In genomic region chr1:241934181-241934815, GRCh38 we compare ENCODE assay signal across 12 cellular contexts. TPM values are rescaled to one million over a fixed set of nuclear protein-coding genes. Genes with fewer than 3 reads are reported as not detected.
DNase-seq lines count a peak whose midpoint lies in the region; ATAC-seq, FAIRE-seq and TF ChIP-seq lines count a peak whose summit lies in the region.
"Had no signal": no experiment of that assay in that cellular context is flagged by ENCODE, and none has a peak within 500 bp of the region (broad histone marks: within the 10 kb centered on the region; RNA-seq: fewer than 3 reads in every experiment).

No MANE protein-coding gene starts in this region.

- peaks cover 11% of the 10 kb centered on the region for H3K27me3 Mint-ChIP-seq in Calu3 (ENCODE audit: unreplicated experiment)

- intact Hi-C loops in adrenal gland (cut with DNase I) = no loop called here
- intact Hi-C loops in head of caudate nucleus (cut with DNase I) = no loop called here
- intact Hi-C loops in Calu3 (cut with micrococcal nuclease; ENCODE audit: unreplicated experiment) = no loop called here

- BruUV-seq in Calu3 (replicated peaks; lab: Mats Ljungman, UMichigan) = no TSS peak

- H3K4me3 Mint-ChIP-seq in Calu3 (ENCODE audit: low read depth, unreplicated experiment) = no peak overlapping the region
- H3K4me3 Mint-ChIP-seq: activated CD8-positive, alpha-beta T cell treated with anti-CD3 and anti-CD28 coated beads, Interleukin-2, amount 10 ng/mL, durations not matched to agents 7 days and 5 days; naive B cell had no signal

- no peak for TF ChIP-seq POLR2A in adrenal gland (IDR thresholded peaks at IDR 0.05)

- peak in 2 of 6 experiments; percentile 15 to 21 for TF ChIP-seq CTCF in adrenal gland (IDR thresholded peaks at IDR 0.05)
- no peak for TF ChIP-seq CTCF in retinal pigment epithelial cell (conservative IDR thresholded peaks at IDR 0.05; ENCODE audit: low read depth, low read length)
- no peak for TF ChIP-seq CTCF in Calu3 (IDR thresholded peaks at IDR 0.05; ENCODE audit: unreplicated experiment)
- no peak for TF ChIP-seq CTCF in D721Med (IDR thresholded peaks at IDR 0.05; ENCODE audit: insufficient read depth, missing control alignments)

- CTCF ChIA-PET in Calu3 (lab: Charles Lee) = no interaction called here

- DNase-seq in H7 (peak; percentile 82), adrenal gland (peak; percentile 69 to 95 (median 91)), head of caudate nucleus (peak in 37 of 42 donors; percentile 8 to 78 (median 37)), retinal pigment epithelial cell (ENCODE audit: low read depth) (peak; percentile 23), Calu3 (no peak), NCI-H510A (lab: John Stamatoyannopoulos, UW) (no peak), D721Med (ENCODE audit: insufficient read length, low spot score) (no peak)
- DNase-seq: activated CD8-positive, alpha-beta T cell treated with anti-CD3 and anti-CD28 coated beads, Interleukin-2, amount 10 ng/mL, durations not matched to agents 7 days and 5 days; naive B cell had no signal

- no peak for ATAC-seq in GM19035 (IDR thresholded peaks at IDR 0.05; ENCODE audit: unreplicated experiment)
- ATAC-seq: activated CD8-positive, alpha-beta T cell treated with anti-CD3 and anti-CD28 coated beads, Interleukin-2, amount 10 ng/mL, durations not matched to agents 7 days and 5 days had no signal

- H3K36me3 ChIP-seq in H7 (replicated peaks; ENCODE audit: control insufficient read depth, insufficient read depth, low read length) (no peaks in the 10 kb centered on the region), adrenal gland (replicated peaks in 1 of 2) (no peaks in the 10 kb centered on the region)

- peaks cover 8% of the 10 kb centered on the region for H3K4me1 Mint-ChIP-seq in Calu3 (ENCODE audit: low read depth, unreplicated experiment)
- H3K4me1 Mint-ChIP-seq: naive B cell had no signal

- H3K27ac Mint-ChIP-seq in Calu3 (ENCODE audit: unreplicated experiment) = no peak overlapping the region
- H3K27ac Mint-ChIP-seq: activated CD8-positive, alpha-beta T cell treated with anti-CD3 and anti-CD28 coated beads, Interleukin-2, amount 10 ng/mL, durations not matched to agents 7 days and 5 days had no signal

- H3K27ac ChIP-seq in adrenal gland = peak overlapping the region in 2 of 5 donors; percentile 33 to 72

- H3K9me3 Mint-ChIP-seq in Calu3 (ENCODE audit: low read depth, unreplicated experiment) = no peaks in the 10 kb centered on the region

- H3K27me3 ChIP-seq in H7 (ENCODE audit: control insufficient read depth, insufficient read depth, low read length) = no peaks in the 10 kb centered on the region
- H3K27me3 ChIP-seq in adrenal gland = no peaks in the 10 kb centered on the region

- no peak for FAIRE-seq in D721Med (lab: Jason Lieb, UNC)
- FAIRE-seq: endometrium had no signal

- no peaks in the 10 kb centered on the region for H3K9me3 ChIP-seq in adrenal gland (replicated peaks in 1 of 3)

- no peaks in the 10 kb centered on the region for H3K36me3 Mint-ChIP-seq in Calu3 (ENCODE audit: insufficient read depth, unreplicated experiment)
- H3K36me3 Mint-ChIP-seq: naive B cell had no signal

- 22 to 29% (median 26%) methylated on average over 13 of the region's 13 CpGs for WGBS in adrenal gland, 4 donors

- peaks cover 3 to 9% of the 10 kb centered on the region in 2 donors for H3K4me1 ChIP-seq in adrenal gland (replicated peaks in 1 of 2)

- H3K4me3 ChIP-seq in H7 (ENCODE audit: insufficient read depth, low read depth, low read length) = no peak overlapping the region
- peak overlapping the region in 1 of 4 donors; percentile 30 for H3K4me3 ChIP-seq in adrenal gland
- H3K4me3 ChIP-seq in retinal pigment epithelial cell (ENCODE audit: low read length) = no peak overlapping the region

RNA-seq across cellular contexts. Expression of gene BECN2, which starts 23.3 kb away (rescaled TPM):
- total RNA-seq in H7 (2014; rRNA removed; shearing (Covaris generic)) = not detected in 2 replicates
- total RNA-seq in adrenal gland (not detected), Calu3 (2022) (not detected in 2 replicates)
- not detected for polyA plus RNA-seq in adrenal gland
- total RNA-seq: activated CD8-positive, alpha-beta T cell treated with anti-CD3 and anti-CD28 coated beads, Interleukin-2, amount 10 ng/mL, durations not matched to agents 7 days and 5 days; RPMI7951 had no signal

Comparison
In these comparisons a context has a peak if more than half of its experiments do, and no peak if none do; other contexts are left out.
1. DNase-seq: peak in H7 (single experiment), adrenal gland (7 of 7), head of caudate nucleus (37 of 42) and retinal pigment epithelial cell (single experiment); none in Calu3 (single experiment), NCI-H510A (single experiment) and D721Med (single experiment).